ENCODE assay signal across 2 cellular contexts in the genomic region with DNA sequence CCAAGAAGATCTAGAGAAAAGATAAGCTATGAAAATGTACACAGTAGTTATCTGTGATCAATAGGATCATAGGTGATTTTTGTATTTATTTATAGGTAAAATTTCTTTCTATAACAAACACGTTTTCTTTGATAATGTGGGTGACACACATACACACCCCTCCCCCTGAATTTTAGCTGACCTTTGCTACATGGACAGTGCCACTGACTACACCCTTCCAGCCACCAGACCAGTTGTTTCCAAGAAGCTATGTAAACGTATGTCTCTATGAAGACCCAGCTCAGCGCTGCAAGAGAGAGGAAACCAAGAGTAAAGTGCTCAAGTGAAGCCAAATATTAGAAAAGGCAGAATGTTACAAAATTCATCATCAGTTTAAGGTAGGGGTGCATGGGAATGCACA.
TF ChIP-seq lines count a peak whose summit lies in the region.

No MANE protein-coding gene starts in this region.

TF ChIP-seq in liver, 16 proteins besides CTCF, POLR2A, EP300 and RAD21 (continued from another document):
- TF ChIP-seq, protein P1, sequence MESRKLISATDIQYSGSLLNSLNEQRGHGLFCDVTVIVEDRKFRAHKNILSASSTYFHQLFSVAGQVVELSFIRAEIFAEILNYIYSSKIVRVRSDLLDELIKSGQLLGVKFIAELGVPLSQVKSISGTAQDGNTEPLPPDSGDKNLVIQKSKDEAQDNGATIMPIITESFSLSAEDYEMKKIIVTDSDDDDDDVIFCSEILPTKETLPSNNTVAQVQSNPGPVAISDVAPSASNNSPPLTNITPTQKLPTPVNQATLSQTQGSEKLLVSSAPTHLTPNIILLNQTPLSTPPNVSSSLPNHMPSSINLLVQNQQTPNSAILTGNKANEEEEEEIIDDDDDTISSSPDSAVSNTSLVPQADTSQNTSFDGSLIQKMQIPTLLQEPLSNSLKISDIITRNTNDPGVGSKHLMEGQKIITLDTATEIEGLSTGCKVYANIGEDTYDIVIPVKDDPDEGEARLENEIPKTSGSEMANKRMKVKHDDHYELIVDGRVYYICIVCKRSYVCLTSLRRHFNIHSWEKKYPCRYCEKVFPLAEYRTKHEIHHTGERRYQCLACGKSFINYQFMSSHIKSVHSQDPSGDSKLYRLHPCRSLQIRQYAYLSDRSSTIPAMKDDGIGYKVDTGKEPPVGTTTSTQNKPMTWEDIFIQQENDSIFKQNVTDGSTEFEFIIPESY (IDR thresholded peaks at IDR 0.05), result no peak
- TF ChIP-seq HNF4A (conservative IDR thresholded peaks at IDR 0.05) (peak; percentile 17 to 22), RXRA (IDR thresholded peaks at IDR 0.05) (no peak), HNF4G (IDR thresholded peaks at IDR 0.05) (no peak), SP1 (IDR thresholded peaks at IDR 0.05) (no peak), GABPA (IDR thresholded peaks at IDR 0.05 in 1 of 2, conservative IDR thresholded peaks at IDR 0.05 in 1 of 2) (no peak), FOXA1 (IDR thresholded peaks at IDR 0.05) (no peak), YY1 (IDR thresholded peaks at IDR 0.05) (no peak)

TF ChIP-seq in HepG2, 621 proteins besides CTCF, POLR2A, EP300 and RAD21 (continues in another document):
- TF ChIP-seq, protein P2, sequence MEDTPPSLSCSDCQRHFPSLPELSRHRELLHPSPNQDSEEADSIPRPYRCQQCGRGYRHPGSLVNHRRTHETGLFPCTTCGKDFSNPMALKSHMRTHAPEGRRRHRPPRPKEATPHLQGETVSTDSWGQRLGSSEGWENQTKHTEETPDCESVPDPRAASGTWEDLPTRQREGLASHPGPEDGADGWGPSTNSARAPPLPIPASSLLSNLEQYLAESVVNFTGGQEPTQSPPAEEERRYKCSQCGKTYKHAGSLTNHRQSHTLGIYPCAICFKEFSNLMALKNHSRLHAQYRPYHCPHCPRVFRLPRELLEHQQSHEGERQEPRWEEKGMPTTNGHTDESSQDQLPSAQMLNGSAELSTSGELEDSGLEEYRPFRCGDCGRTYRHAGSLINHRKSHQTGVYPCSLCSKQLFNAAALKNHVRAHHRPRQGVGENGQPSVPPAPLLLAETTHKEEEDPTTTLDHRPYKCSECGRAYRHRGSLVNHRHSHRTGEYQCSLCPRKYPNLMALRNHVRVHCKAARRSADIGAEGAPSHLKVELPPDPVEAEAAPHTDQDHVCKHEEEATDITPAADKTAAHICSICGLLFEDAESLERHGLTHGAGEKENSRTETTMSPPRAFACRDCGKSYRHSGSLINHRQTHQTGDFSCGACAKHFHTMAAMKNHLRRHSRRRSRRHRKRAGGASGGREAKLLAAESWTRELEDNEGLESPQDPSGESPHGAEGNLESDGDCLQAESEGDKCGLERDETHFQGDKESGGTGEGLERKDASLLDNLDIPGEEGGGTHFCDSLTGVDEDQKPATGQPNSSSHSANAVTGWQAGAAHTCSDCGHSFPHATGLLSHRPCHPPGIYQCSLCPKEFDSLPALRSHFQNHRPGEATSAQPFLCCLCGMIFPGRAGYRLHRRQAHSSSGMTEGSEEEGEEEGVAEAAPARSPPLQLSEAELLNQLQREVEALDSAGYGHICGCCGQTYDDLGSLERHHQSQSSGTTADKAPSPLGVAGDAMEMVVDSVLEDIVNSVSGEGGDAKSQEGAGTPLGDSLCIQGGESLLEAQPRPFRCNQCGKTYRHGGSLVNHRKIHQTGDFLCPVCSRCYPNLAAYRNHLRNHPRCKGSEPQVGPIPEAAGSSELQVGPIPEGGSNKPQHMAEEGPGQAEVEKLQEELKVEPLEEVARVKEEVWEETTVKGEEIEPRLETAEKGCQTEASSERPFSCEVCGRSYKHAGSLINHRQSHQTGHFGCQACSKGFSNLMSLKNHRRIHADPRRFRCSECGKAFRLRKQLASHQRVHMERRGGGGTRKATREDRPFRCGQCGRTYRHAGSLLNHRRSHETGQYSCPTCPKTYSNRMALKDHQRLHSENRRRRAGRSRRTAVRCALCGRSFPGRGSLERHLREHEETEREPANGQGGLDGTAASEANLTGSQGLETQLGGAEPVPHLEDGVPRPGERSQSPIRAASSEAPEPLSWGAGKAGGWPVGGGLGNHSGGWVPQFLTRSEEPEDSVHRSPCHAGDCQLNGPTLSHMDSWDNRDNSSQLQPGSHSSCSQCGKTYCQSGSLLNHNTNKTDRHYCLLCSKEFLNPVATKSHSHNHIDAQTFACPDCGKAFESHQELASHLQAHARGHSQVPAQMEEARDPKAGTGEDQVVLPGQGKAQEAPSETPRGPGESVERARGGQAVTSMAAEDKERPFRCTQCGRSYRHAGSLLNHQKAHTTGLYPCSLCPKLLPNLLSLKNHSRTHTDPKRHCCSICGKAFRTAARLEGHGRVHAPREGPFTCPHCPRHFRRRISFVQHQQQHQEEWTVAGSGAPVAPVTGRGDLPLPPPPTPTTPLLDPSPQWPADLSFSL (CRISPR knock-in tag; IDR thresholded peaks at IDR 0.05), result no peak
- TF ChIP-seq, protein P3, sequence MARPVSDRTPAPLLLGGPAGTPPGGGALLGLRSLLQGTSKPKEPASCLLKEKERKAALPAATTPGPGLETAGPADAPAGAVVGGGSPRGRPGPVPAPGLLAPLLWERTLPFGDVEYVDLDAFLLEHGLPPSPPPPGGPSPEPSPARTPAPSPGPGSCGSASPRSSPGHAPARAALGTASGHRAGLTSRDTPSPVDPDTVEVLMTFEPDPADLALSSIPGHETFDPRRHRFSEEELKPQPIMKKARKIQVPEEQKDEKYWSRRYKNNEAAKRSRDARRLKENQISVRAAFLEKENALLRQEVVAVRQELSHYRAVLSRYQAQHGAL (CRISPR knock-in tag; IDR thresholded peaks at IDR 0.05; ENCODE audit: not compliant biosample characterization), result no peak
- TF ChIP-seq, protein P4, sequence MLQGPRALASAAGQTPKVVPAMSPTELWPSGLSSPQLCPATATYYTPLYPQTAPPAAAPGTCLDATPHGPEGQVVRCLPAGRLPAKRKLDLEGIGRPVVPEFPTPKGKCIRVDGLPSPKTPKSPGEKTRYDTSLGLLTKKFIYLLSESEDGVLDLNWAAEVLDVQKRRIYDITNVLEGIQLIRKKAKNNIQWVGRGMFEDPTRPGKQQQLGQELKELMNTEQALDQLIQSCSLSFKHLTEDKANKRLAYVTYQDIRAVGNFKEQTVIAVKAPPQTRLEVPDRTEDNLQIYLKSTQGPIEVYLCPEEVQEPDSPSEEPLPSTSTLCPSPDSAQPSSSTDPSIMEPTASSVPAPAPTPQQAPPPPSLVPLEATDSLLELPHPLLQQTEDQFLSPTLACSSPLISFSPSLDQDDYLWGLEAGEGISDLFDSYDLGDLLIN (CRISPR knock-in tag; IDR thresholded peaks at IDR 0.05; ENCODE audit: borderline replicate concordance), result no peak
- TF ChIP-seq, protein P5, sequence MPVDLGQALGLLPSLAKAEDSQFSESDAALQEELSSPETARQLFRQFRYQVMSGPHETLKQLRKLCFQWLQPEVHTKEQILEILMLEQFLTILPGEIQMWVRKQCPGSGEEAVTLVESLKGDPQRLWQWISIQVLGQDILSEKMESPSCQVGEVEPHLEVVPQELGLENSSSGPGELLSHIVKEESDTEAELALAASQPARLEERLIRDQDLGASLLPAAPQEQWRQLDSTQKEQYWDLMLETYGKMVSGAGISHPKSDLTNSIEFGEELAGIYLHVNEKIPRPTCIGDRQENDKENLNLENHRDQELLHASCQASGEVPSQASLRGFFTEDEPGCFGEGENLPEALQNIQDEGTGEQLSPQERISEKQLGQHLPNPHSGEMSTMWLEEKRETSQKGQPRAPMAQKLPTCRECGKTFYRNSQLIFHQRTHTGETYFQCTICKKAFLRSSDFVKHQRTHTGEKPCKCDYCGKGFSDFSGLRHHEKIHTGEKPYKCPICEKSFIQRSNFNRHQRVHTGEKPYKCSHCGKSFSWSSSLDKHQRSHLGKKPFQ (CRISPR knock-in tag; IDR thresholded peaks at IDR 0.05; ENCODE audit: insufficient replicate concordance), result no peak
- TF ChIP-seq JUND (CRISPR knock-in tag; IDR thresholded peaks at IDR 0.05), result no peak
- TF ChIP-seq ZNF20 (CRISPR knock-in tag; IDR thresholded peaks at IDR 0.05), result no peak
- TF ChIP-seq, protein P6, sequence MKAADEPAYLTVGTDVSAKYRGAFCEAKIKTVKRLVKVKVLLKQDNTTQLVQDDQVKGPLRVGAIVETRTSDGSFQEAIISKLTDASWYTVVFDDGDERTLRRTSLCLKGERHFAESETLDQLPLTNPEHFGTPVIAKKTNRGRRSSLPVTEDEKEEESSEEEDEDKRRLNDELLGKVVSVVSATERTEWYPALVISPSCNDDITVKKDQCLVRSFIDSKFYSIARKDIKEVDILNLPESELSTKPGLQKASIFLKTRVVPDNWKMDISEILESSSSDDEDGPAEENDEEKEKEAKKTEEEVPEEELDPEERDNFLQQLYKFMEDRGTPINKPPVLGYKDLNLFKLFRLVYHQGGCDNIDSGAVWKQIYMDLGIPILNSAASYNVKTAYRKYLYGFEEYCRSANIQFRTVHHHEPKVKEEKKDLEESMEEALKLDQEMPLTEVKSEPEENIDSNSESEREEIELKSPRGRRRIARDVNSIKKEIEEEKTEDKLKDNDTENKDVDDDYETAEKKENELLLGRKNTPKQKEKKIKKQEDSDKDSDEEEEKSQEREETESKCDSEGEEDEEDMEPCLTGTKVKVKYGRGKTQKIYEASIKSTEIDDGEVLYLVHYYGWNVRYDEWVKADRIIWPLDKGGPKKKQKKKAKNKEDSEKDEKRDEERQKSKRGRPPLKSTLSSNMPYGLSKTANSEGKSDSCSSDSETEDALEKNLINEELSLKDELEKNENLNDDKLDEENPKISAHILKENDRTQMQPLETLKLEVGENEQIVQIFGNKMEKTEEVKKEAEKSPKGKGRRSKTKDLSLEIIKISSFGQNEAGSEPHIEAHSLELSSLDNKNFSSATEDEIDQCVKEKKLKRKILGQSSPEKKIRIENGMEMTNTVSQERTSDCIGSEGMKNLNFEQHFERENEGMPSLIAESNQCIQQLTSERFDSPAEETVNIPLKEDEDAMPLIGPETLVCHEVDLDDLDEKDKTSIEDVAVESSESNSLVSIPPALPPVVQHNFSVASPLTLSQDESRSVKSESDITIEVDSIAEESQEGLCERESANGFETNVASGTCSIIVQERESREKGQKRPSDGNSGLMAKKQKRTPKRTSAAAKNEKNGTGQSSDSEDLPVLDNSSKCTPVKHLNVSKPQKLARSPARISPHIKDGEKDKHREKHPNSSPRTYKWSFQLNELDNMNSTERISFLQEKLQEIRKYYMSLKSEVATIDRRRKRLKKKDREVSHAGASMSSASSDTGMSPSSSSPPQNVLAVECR (CRISPR knock-in tag; IDR thresholded peaks at IDR 0.05; ENCODE audit: borderline replicate concordance), result no peak
- TF ChIP-seq ZNF180 (CRISPR knock-in tag; IDR thresholded peaks at IDR 0.05; ENCODE audit: borderline replicate concordance, low read depth), result no peak
- TF ChIP-seq, protein P7, sequence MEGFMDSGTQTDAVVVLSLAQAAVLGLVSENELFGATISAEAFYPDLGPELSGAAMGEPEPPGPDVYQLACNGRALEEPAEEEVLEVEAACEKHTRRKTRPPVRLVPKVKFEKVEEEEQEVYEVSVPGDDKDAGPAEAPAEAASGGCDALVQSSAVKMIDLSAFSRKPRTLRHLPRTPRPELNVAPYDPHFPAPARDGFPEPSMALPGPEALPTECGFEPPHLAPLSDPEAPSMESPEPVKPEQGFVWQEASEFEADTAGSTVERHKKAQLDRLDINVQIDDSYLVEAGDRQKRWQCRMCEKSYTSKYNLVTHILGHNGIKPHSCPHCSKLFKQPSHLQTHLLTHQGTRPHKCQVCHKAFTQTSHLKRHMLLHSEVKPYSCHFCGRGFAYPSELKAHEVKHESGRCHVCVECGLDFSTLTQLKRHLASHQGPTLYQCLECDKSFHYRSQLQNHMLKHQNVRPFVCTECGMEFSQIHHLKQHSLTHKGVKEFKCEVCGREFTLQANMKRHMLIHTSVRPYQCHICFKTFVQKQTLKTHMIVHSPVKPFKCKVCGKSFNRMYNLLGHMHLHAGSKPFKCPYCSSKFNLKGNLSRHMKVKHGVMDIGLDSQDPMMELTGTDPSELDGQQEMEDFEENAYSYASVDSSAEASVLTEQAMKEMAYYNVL (CRISPR knock-in tag; IDR thresholded peaks at IDR 0.05; ENCODE audit: borderline replicate concordance), result no peak
- TF ChIP-seq, protein P8, sequence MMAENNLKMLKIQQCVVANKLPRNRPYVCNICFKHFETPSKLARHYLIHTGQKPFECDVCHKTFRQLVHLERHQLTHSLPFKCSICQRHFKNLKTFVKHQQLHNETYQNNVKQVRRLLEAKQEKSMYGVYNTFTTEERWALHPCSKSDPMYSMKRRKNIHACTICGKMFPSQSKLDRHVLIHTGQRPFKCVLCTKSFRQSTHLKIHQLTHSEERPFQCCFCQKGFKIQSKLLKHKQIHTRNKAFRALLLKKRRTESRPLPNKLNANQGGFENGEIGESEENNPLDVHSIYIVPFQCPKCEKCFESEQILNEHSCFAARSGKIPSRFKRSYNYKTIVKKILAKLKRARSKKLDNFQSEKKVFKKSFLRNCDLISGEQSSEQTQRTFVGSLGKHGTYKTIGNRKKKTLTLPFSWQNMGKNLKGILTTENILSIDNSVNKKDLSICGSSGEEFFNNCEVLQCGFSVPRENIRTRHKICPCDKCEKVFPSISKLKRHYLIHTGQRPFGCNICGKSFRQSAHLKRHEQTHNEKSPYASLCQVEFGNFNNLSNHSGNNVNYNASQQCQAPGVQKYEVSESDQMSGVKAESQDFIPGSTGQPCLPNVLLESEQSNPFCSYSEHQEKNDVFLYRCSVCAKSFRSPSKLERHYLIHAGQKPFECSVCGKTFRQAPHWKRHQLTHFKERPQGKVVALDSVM (CRISPR knock-in tag; IDR thresholded peaks at IDR 0.05), result no peak
- no peak for TF ChIP-seq ZFP36L2 (CRISPR knock-in tag; IDR thresholded peaks at IDR 0.05)
- TF ChIP-seq ZSCAN29 (CRISPR knock-in tag; conservative IDR thresholded peaks at IDR 0.05), result no peak
- TF ChIP-seq ZSCAN9 (CRISPR knock-in tag; IDR thresholded peaks at IDR 0.05; ENCODE audit: borderline replicate concordance), result no peak
- TF ChIP-seq, protein P9, sequence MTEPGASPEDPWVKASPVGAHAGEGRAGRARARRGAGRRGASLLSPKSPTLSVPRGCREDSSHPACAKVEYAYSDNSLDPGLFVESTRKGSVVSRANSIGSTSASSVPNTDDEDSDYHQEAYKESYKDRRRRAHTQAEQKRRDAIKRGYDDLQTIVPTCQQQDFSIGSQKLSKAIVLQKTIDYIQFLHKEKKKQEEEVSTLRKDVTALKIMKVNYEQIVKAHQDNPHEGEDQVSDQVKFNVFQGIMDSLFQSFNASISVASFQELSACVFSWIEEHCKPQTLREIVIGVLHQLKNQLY (CRISPR knock-in tag; IDR thresholded peaks at IDR 0.05), result no peak
- TF ChIP-seq ZNF251 (CRISPR knock-in tag; IDR thresholded peaks at IDR 0.05), result no peak
- TF ChIP-seq, protein P10, sequence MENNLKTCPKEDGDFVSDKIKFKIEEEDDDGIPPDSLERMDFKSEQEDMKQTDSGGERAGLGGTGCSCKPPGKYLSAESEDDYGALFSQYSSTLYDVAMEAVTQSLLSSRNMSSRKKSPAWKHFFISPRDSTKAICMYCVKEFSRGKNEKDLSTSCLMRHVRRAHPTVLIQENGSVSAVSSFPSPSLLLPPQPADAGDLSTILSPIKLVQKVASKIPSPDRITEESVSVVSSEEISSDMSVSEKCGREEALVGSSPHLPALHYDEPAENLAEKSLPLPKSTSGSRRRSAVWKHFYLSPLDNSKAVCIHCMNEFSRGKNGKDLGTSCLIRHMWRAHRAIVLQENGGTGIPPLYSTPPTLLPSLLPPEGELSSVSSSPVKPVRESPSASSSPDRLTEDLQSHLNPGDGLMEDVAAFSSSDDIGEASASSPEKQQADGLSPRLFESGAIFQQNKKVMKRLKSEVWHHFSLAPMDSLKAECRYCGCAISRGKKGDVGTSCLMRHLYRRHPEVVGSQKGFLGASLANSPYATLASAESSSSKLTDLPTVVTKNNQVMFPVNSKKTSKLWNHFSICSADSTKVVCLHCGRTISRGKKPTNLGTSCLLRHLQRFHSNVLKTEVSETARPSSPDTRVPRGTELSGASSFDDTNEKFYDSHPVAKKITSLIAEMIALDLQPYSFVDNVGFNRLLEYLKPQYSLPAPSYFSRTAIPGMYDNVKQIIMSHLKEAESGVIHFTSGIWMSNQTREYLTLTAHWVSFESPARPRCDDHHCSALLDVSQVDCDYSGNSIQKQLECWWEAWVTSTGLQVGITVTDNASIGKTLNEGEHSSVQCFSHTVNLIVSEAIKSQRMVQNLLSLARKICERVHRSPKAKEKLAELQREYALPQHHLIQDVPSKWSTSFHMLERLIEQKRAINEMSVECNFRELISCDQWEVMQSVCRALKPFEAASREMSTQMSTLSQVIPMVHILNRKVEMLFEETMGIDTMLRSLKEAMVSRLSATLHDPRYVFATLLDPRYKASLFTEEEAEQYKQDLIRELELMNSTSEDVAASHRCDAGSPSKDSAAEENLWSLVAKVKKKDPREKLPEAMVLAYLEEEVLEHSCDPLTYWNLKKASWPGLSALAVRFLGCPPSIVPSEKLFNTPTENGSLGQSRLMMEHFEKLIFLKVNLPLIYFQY (CRISPR knock-in tag; IDR thresholded peaks at IDR 0.05; ENCODE audit: borderline replicate concordance), result no peak
